ENCODE assay signal across 1 cellular context in the genomic region with DNA sequence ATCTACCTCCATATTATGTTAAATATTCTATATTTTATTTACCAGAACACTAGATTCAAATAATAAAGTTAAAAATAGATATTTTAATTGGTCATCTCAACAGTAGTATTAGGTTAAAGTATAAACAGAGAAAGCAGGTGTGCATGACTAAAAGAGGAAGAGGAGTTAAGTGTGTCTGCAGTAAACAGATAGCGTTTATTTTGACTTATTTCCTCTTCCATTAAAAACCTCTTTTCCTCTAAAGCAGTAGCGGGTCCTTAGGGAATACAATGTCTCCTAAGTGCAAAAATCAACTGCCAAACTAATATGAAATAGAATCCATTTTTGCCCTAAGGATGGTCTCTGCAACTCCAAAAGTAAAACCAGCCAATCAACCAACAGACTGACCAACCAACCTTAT.
TF ChIP-seq lines count a peak whose summit lies in the region.

No MANE protein-coding gene starts in this region.

TF ChIP-seq in GM23338, 12 proteins besides CTCF, POLR2A, EP300 and RAD21 (continued from another document):
- TF ChIP-seq, protein P1, sequence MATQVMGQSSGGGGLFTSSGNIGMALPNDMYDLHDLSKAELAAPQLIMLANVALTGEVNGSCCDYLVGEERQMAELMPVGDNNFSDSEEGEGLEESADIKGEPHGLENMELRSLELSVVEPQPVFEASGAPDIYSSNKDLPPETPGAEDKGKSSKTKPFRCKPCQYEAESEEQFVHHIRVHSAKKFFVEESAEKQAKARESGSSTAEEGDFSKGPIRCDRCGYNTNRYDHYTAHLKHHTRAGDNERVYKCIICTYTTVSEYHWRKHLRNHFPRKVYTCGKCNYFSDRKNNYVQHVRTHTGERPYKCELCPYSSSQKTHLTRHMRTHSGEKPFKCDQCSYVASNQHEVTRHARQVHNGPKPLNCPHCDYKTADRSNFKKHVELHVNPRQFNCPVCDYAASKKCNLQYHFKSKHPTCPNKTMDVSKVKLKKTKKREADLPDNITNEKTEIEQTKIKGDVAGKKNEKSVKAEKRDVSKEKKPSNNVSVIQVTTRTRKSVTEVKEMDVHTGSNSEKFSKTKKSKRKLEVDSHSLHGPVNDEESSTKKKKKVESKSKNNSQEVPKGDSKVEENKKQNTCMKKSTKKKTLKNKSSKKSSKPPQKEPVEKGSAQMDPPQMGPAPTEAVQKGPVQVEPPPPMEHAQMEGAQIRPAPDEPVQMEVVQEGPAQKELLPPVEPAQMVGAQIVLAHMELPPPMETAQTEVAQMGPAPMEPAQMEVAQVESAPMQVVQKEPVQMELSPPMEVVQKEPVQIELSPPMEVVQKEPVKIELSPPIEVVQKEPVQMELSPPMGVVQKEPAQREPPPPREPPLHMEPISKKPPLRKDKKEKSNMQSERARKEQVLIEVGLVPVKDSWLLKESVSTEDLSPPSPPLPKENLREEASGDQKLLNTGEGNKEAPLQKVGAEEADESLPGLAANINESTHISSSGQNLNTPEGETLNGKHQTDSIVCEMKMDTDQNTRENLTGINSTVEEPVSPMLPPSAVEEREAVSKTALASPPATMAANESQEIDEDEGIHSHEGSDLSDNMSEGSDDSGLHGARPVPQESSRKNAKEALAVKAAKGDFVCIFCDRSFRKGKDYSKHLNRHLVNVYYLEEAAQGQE (IDR thresholded peaks at IDR 0.05; ENCODE audit: unreplicated experiment) = no peak
- no peak for TF ChIP-seq NANOG (IDR thresholded peaks at IDR 0.05; ENCODE audit: borderline replicate concordance)
- no peak for TF ChIP-seq ZNF114 (CRISPR knock-in tag; IDR thresholded peaks at IDR 0.05)
- no peak for TF ChIP-seq JUNB (IDR thresholded peaks at IDR 0.05; ENCODE audit: unreplicated experiment)
- TF ChIP-seq, protein P2, sequence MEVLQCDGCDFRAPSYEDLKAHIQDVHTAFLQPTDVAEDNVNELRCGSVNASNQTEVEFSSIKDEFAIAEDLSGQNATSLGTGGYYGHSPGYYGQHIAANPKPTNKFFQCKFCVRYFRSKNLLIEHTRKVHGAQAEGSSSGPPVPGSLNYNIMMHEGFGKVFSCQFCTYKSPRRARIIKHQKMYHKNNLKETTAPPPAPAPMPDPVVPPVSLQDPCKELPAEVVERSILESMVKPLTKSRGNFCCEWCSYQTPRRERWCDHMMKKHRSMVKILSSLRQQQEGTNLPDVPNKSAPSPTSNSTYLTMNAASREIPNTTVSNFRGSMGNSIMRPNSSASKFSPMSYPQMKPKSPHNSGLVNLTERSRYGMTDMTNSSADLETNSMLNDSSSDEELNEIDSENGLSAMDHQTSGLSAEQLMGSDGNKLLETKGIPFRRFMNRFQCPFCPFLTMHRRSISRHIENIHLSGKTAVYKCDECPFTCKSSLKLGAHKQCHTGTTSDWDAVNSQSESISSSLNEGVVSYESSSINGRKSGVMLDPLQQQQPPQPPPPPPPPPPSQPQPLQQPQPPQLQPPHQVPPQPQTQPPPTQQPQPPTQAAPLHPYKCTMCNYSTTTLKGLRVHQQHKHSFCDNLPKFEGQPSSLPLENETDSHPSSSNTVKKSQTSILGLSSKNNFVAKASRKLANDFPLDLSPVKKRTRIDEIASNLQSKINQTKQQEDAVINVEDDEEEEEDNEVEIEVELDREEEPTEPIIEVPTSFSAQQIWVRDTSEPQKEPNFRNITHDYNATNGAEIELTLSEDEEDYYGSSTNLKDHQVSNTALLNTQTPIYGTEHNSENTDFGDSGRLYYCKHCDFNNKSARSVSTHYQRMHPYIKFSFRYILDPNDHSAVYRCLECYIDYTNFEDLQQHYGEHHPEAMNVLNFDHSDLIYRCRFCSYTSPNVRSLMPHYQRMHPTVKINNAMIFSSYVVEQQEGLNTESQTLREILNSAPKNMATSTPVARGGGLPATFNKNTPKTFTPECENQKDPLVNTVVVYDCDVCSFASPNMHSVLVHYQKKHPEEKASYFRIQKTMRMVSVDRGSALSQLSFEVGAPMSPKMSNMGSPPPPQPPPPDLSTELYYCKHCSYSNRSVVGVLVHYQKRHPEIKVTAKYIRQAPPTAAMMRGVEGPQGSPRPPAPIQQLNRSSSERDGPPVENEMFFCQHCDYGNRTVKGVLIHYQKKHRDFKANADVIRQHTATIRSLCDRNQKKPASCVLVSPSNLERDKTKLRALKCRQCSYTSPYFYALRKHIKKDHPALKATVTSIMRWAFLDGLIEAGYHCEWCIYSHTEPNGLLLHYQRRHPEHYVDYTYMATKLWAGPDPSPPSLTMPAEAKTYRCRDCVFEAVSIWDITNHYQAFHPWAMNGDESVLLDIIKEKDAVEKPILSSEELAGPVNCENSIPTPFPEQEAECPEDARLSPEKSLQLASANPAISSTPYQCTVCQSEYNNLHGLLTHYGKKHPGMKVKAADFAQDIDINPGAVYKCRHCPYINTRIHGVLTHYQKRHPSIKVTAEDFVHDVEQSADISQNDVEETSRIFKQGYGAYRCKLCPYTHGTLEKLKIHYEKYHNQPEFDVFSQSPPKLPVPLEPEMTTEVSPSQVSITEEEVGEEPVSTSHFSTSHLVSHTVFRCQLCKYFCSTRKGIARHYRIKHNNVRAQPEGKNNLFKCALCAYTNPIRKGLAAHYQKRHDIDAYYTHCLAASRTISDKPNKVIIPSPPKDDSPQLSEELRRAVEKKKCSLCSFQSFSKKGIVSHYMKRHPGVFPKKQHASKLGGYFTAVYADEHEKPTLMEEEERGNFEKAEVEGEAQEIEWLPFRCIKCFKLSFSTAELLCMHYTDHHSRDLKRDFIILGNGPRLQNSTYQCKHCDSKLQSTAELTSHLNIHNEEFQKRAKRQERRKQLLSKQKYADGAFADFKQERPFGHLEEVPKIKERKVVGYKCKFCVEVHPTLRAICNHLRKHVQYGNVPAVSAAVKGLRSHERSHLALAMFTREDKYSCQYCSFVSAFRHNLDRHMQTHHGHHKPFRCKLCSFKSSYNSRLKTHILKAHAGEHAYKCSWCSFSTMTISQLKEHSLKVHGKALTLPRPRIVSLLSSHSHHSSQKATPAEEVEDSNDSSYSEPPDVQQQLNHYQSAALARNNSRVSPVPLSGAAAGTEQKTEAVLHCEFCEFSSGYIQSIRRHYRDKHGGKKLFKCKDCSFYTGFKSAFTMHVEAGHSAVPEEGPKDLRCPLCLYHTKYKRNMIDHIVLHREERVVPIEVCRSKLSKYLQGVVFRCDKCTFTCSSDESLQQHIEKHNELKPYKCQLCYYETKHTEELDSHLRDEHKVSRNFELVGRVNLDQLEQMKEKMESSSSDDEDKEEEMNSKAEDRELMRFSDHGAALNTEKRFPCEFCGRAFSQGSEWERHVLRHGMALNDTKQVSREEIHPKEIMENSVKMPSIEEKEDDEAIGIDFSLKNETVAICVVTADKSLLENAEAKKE (CRISPR knock-in tag; IDR thresholded peaks at IDR 0.05) = no peak
- TF ChIP-seq, protein P3, sequence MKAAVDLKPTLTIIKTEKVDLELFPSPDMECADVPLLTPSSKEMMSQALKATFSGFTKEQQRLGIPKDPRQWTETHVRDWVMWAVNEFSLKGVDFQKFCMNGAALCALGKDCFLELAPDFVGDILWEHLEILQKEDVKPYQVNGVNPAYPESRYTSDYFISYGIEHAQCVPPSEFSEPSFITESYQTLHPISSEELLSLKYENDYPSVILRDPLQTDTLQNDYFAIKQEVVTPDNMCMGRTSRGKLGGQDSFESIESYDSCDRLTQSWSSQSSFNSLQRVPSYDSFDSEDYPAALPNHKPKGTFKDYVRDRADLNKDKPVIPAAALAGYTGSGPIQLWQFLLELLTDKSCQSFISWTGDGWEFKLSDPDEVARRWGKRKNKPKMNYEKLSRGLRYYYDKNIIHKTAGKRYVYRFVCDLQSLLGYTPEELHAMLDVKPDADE (IDR thresholded peaks at IDR 0.05) = no peak
- TF ChIP-seq CREB1 (CRISPR knock-in tag; IDR thresholded peaks at IDR 0.05; ENCODE audit: low read depth) = no peak
- no peak for TF ChIP-seq POLR2AphosphoS5 (IDR thresholded peaks at IDR 0.05; ENCODE audit: low read depth)
- no peak for TF ChIP-seq STAT1 (IDR thresholded peaks at IDR 0.05; ENCODE audit: unreplicated experiment)
- no peak for TF ChIP-seq EZH2 (IDR thresholded peaks at IDR 0.05; ENCODE audit: low read depth, unreplicated experiment)
